Comparison of ENCODE assay signal across 10 cellular contexts in genomic region chr10:113953505-113954272, GRCh38.
DNase-seq lines count a peak whose midpoint lies in the region; ATAC-seq and TF ChIP-seq lines count a peak whose summit lies in the region.
"Had no signal": no experiment of that assay in that cellular context is flagged by ENCODE, and none has a peak within 500 bp of the region (broad histone marks: within the 10 kb centered on the region; RNA-seq: fewer than 3 reads in every experiment).

No MANE protein-coding gene starts in this region.

- no peaks in the 10 kb centered on the region for H3K9me2 ChIP-seq in DOHH2 (replicated peaks; ENCODE audit: control insufficient read depth, low read length)

- H3K79me2 ChIP-seq in DOHH2 (ENCODE audit: control insufficient read depth, low read length): no peaks in the 10 kb centered on the region

- no peak overlapping the region for H3K27ac Mint-ChIP-seq in glutamatergic neuron (ENCODE audit: unreplicated experiment)
- H3K27ac Mint-ChIP-seq in CD8-positive, alpha-beta T cell: no peak overlapping the region

- H3K36me3 Mint-ChIP-seq in glutamatergic neuron (ENCODE audit: unreplicated experiment): no peaks in the 10 kb centered on the region
- H3K36me3 Mint-ChIP-seq in CD8-positive, alpha-beta T cell: no peaks in the 10 kb centered on the region

- TF ChIP-seq CTCF in DOHH2 (IDR thresholded peaks at IDR 0.05; ENCODE audit: low read depth, low read length, poor library complexity, severe bottlenecking): peak; percentile 60
- peak; percentile 58 for TF ChIP-seq CTCF in glutamatergic neuron (IDR thresholded peaks at IDR 0.05; ENCODE audit: partially characterized antibody, unreplicated experiment)
- TF ChIP-seq CTCF in CD8-positive, alpha-beta T cell (IDR thresholded peaks at IDR 0.05): no peak

- peaks cover 12% of the 10 kb centered on the region for H3K4me1 ChIP-seq in DOHH2 (ENCODE audit: control insufficient read depth, low read length)
- H3K4me1 ChIP-seq in CD8-positive, alpha-beta T cell (ENCODE audit: insufficient read depth, low read length): no peaks in the 10 kb centered on the region

- no peaks in the 10 kb centered on the region for H3K4me1 Mint-ChIP-seq in glutamatergic neuron (ENCODE audit: low read depth, unreplicated experiment)
- peaks cover 5% of the 10 kb centered on the region for H3K4me1 Mint-ChIP-seq in CD8-positive, alpha-beta T cell (ENCODE audit: low read depth)

- no peak overlapping the region for H3K27ac ChIP-seq in DOHH2 (ENCODE audit: low read depth, low read length)
- H3K27ac ChIP-seq in CD8-positive, alpha-beta T cell (ENCODE audit: low read depth, low read length): no peak overlapping the region
- H3K27ac ChIP-seq: heart right ventricle, SJCRH30 had no signal

- no peak for ATAC-seq in CD8-positive, alpha-beta T cell
- ATAC-seq in GM18498 (IDR thresholded peaks at IDR 0.05; ENCODE audit: unreplicated experiment) (no peak), GM21619 (IDR thresholded peaks at IDR 0.05; ENCODE audit: unreplicated experiment) (no peak)
- ATAC-seq: heart right ventricle had no signal

- CTCF ChIA-PET in CD8-positive, alpha-beta T cell (lab: Charles Lee): no interaction called here

- DNase-seq in HT-29 (ENCODE audit: low spot score) (peak; percentile 31), SKM-1 treated with dmso at 0.1 percent for 144 hours (lab: John Stamatoyannopoulos, UW; ENCODE audit: unreplicated experiment) (peak; percentile 78), glutamatergic neuron (no peak), MG63 (no peak)
- DNase-seq in CD8-positive, alpha-beta T cell: no peak
- DNase-seq: heart right ventricle, SJCRH30 had no signal

- H3K27me3 ChIP-seq in DOHH2 (ENCODE audit: control insufficient read depth, low read length) (no peaks in the 10 kb centered on the region), MG63 (no peaks in the 10 kb centered on the region)
- H3K27me3 ChIP-seq in CD8-positive, alpha-beta T cell (ENCODE audit: insufficient read depth, low read length): no peaks in the 10 kb centered on the region
- H3K27me3 ChIP-seq: heart right ventricle, SJCRH30 had no signal

- no peaks in the 10 kb centered on the region for H3F3A ChIP-seq in DOHH2 (ENCODE audit: control insufficient read depth, insufficient read depth)

- H3K36me3 ChIP-seq in DOHH2 (ENCODE audit: control insufficient read depth, low read length) (no peaks in the 10 kb centered on the region), MG63 (no peaks in the 10 kb centered on the region)
- H3K36me3 ChIP-seq in CD8-positive, alpha-beta T cell (ENCODE audit: insufficient read depth, low read length): no peaks in the 10 kb centered on the region
- H3K36me3 ChIP-seq: heart right ventricle, SJCRH30 had no signal

- no peak overlapping the region for H3K4me3 Mint-ChIP-seq in glutamatergic neuron (ENCODE audit: unreplicated experiment)
- H3K4me3 Mint-ChIP-seq in CD8-positive, alpha-beta T cell: no peak overlapping the region

- H3K27me3 Mint-ChIP-seq in glutamatergic neuron (ENCODE audit: unreplicated experiment): no peaks in the 10 kb centered on the region
- peaks cover 7% of the 10 kb centered on the region for H3K27me3 Mint-ChIP-seq in CD8-positive, alpha-beta T cell (ENCODE audit: low read depth)

- POLR2A ChIA-PET in CD8-positive, alpha-beta T cell (lab: Charles Lee): no interaction called here

- H3K4me2 ChIP-seq in DOHH2 (ENCODE audit: low read length): 0 out of 2 replicates have a peak overlapping the region, but pooled peaks have one; percentile 15

- H3K4me3 ChIP-seq in DOHH2 (ENCODE audit: low read length) (no peak overlapping the region), MG63 (no peak overlapping the region)
- H3K4me3 ChIP-seq in CD8-positive, alpha-beta T cell (ENCODE audit: low read depth, low read length): no peak overlapping the region
- H3K4me3 ChIP-seq: heart right ventricle, SJCRH30 had no signal

- H3K9me3 ChIP-seq in DOHH2 (ENCODE audit: control insufficient read depth, insufficient read depth, low read length) (peaks cover 8% of the 10 kb centered on the region; the same call in 1 of the 2 replicates), MG63 (no peaks in the 10 kb centered on the region)
- no peaks in the 10 kb centered on the region for H3K9me3 ChIP-seq in CD8-positive, alpha-beta T cell (ENCODE audit: low read length)
- H3K9me3 ChIP-seq: SJCRH30 had no signal

- H4K20me1 ChIP-seq in DOHH2 (ENCODE audit: control insufficient read depth, insufficient read depth, low read depth, low read length): no peaks in the 10 kb centered on the region

- intact Hi-C loops in CD8-positive, alpha-beta T cell (cut with DNase I, micrococcal nuclease): no loop called here

- H3K9me3 Mint-ChIP-seq in glutamatergic neuron (ENCODE audit: unreplicated experiment): no peaks in the 10 kb centered on the region
- no peaks in the 10 kb centered on the region for H3K9me3 Mint-ChIP-seq in CD8-positive, alpha-beta T cell

Comparison
In these comparisons a context has a peak if more than half of its experiments do, and no peak if none do; other contexts are left out.
1. DNase-seq: peak in HT-29 (single experiment) and SKM-1 treated with dmso at 0.1 percent for 144 hours (single experiment); none in glutamatergic neuron (single experiment), MG63 (single experiment) and CD8-positive, alpha-beta T cell (0 of 7).